In genomic region chr9:137070201-137070905, GRCh38 we compare ENCODE assay signal across 8 cellular contexts. TPM values are rescaled to one million over a fixed set of nuclear protein-coding genes. Genes with fewer than 3 reads are reported as not detected.
A peak's percentile ranks its signal among the peaks of the same experiment; 100 is the strongest.
DNase-seq lines count a peak whose midpoint lies in the region; ATAC-seq, FAIRE-seq and TF ChIP-seq lines count a peak whose summit lies in the region.

Gene SAPCD2, minus strand, starts transcription at chr9:137070557. Its CDS starts 97 bp downstream, at chr9:137070460.

- H3K36me3 ChIP-seq in keratinocyte (ENCODE audit: control insufficient read depth in 2 of 2, extremely low read depth in 1 of 2, insufficient read depth in 2 of 2, low read length in 2 of 2) = no peaks in the 10 kb centered on the region

- H3K79me2 ChIP-seq in keratinocyte (ENCODE audit: control insufficient read depth, insufficient read depth, low read length) = no peaks in the 10 kb centered on the region

- FAIRE-seq in keratinocyte (lab: Jason Lieb, UNC) = no peak

- H2AFZ ChIP-seq in keratinocyte (ENCODE audit: control insufficient read depth, low read length) = peak within 1 kb of the TSS; percentile 46

- no peaks in the 10 kb centered on the region for H4K20me1 ChIP-seq in keratinocyte (ENCODE audit: control insufficient read depth, extremely low read depth, insufficient read depth, low read length)

- in situ Hi-C loops in ACHN (cut with HindIII; ENCODE audit: low pct_ligation_motif_present, low pct_unique_long_range_greater_than_20kb, low sequenced_read_pairs) = no loop called here

- DNase-seq in ACHN (peak; percentile 88), NCI-H446 treated with DMSO at 0.1 percent for 48 hours (lab: John Stamatoyannopoulos, UW) (peak; percentile 70), keratinocyte (ENCODE audit: low read depth, low spot score) (no peak)
- peak; percentile 54 to 66 (median 64) for DNase-seq in activated CD4-positive, CD25-positive, alpha-beta regulatory T cell (lab: John Stamatoyannopoulos, UW)
- DNase-seq in central memory CD4-positive, alpha-beta T cell = peak; percentile 85
- peak; percentile 65 to 69 for DNase-seq in stimulated activated CD4-positive, alpha-beta T cell treated with anti-CD3 and anti-CD28 coated beads, Interleukin-15, amount 100 ng/mL, for 1 hour (ENCODE audit: low read depth in 1 of 2, low spot score in 1 of 2)

- H3K9me1 ChIP-seq in keratinocyte (ENCODE audit: control insufficient read depth, extremely low read depth, insufficient read depth, low read length) = no peaks in the 10 kb centered on the region

- H3K4me3 ChIP-seq in keratinocyte (ENCODE audit: control insufficient read depth in 2 of 3, extremely low read depth in 1 of 3, insufficient read depth in 2 of 3, low read depth in 1 of 3, low read length in 3 of 3) = peak within 1 kb of the TSS; percentile 23 to 64 (median 61)

- H3K27me3 ChIP-seq in keratinocyte (ENCODE audit: control insufficient read depth, extremely low read depth, insufficient read depth, low read length) = no peaks in the 10 kb centered on the region

- H3K9ac ChIP-seq in keratinocyte (ENCODE audit: control insufficient read depth, extremely low read depth, insufficient read depth, low read length) = peak within 1 kb of the TSS; percentile 28

- peak within 1 kb of the TSS; percentile 70 for H3K4me2 ChIP-seq in keratinocyte (ENCODE audit: control insufficient read depth, extremely low read depth, insufficient read depth, low read depth, low read length)

- H3K27ac ChIP-seq in keratinocyte (ENCODE audit: control insufficient read depth, insufficient read depth, low read length) = no peak within 1 kb of the TSS

- dilution Hi-C loops in keratinocyte (cut with MboI; ENCODE audit: extremely low pct_ligation_motif_present, low sequenced_read_pairs) = no loop called here

- no peaks in the 10 kb centered on the region for H3K9me3 ChIP-seq in keratinocyte (ENCODE audit: control insufficient read depth, low read depth, low read length)

- TF ChIP-seq CTCF in keratinocyte (optimal IDR thresholded peaks at IDR 0.05 in 1 of 3, IDR thresholded peaks at IDR 0.05 in 1 of 3, conservative IDR thresholded peaks at IDR 0.05 in 1 of 3; ENCODE audit: extremely low read depth in 1 of 3, insufficient read depth in 2 of 3, low read length in 3 of 3) = no peak

- peaks cover 12% of the 10 kb centered on the region for H3K4me1 ChIP-seq in keratinocyte (ENCODE audit: control insufficient read depth, extremely low read depth, insufficient read depth, low read length)

- ATAC-seq in GM19023 (IDR thresholded peaks at IDR 0.05; ENCODE audit: unreplicated experiment) = peak; percentile 72
- ATAC-seq in HG03196 (IDR thresholded peaks at IDR 0.05; ENCODE audit: unreplicated experiment) = peak; percentile 61

RNA-seq across cellular contexts. Expression of gene SAPCD2, which starts in this region (rescaled TPM):
- polyA plus RNA-seq in keratinocyte = 0.90 to 1.6 TPM (median 1.2 TPM) in 3 replicates
- 0.75 TPM for polyA plus RNA-seq in keratinocyte (2011; ENCODE audit: low read depth)
- polyA plus RNA-seq in keratinocyte (2011; cell fraction: cytosol; rRNA removed) = 0.47 and 0.81 TPM in 2 replicates
- 0.76 and 0.88 TPM in 2 replicates for polyA plus RNA-seq in keratinocyte (2011; cell fraction: nucleus; rRNA removed)
- polyA plus RNA-seq in keratinocyte (2012; ENCODE audit: low replicate concordance) = 1.0 and 2.3 TPM in 2 replicates
- polyA minus RNA-seq in keratinocyte = 0.33 to 1.4 TPM (median 1.0 TPM) in 3 replicates
- 5.6 TPM for polyA minus RNA-seq in keratinocyte (2011; cell fraction: cytosol; rRNA and poly(A)+ RNA removed)
- 0.78 and 1.2 TPM in 2 replicates for polyA minus RNA-seq in keratinocyte (2011; cell fraction: nucleus; rRNA and poly(A)+ RNA removed)
